Comparison of ENCODE assay signal across 8 cellular contexts in genomic region chr5:78984611-78985406, GRCh38. TPM values are rescaled to one million over a fixed set of nuclear protein-coding genes. Genes with fewer than 3 reads are reported as not detected.
DNase-seq lines count a peak whose midpoint lies in the region; ATAC-seq and TF ChIP-seq lines count a peak whose summit lies in the region.

Gene ARSB, minus strand, starts transcription at chr5:78985310. Its CDS starts 62 bp downstream, at chr5:78985248.

- no peaks in the 10 kb centered on the region for H3K9me3 ChIP-seq in liver (ENCODE audit: control insufficient read depth in 4 of 4, low read length in 3 of 4)

- ATAC-seq in GM19351 (IDR thresholded peaks at IDR 0.05; ENCODE audit: unreplicated experiment) (peak; percentile 45), HG03520 (IDR thresholded peaks at IDR 0.05; ENCODE audit: unreplicated experiment) (peak; percentile 38)

- peaks cover 0 to 37% (median 25%) of the 10 kb centered on the region in 4 donors for H3K4me1 ChIP-seq in liver (ENCODE audit: control insufficient read depth in 4 of 4, insufficient read depth in 4 of 4, low read length in 3 of 4)

- WGBS in liver: under 1% methylated on average over 112 of the region's 112 CpGs

- H3K27me3 ChIP-seq in liver (ENCODE audit: control insufficient read depth in 4 of 4, insufficient read depth in 4 of 4, low read length in 3 of 4): no peaks in the 10 kb centered on the region

- DNase-seq in C1 segment of cervical spinal cord (lab: John Stamatoyannopoulos, UW): peak; percentile 41 to 91 (median 81)
- DNase-seq in NCI-H69 (lab: John Stamatoyannopoulos, UW): peak; percentile 89
- DNase-seq in activated CD4-positive, alpha-beta T cell treated with anti-CD3 and anti-CD28 coated beads, Interleukin-2, amount 50 U/mL, for 4 hours: peak; percentile 62 to 67
- DNase-seq in dermis blood vessel endothelial cell: peak; percentile 86
- peak; percentile 77 for DNase-seq in stimulated activated CD4-positive, alpha-beta T cell treated with anti-CD3 and anti-CD28 coated beads, Interleukin-4, amount 100 ng/mL, for 4 hours

- TF ChIP-seq CTCF in liver (IDR thresholded peaks at IDR 0.05; ENCODE audit: low read depth, low read length, missing input control): peak; percentile 32

- H3K27ac ChIP-seq in liver (ENCODE audit: low read depth in 1 of 2, low read length in 2 of 2): peak within 1 kb of the TSS; percentile 88 to 94

- H3K36me3 ChIP-seq in liver (ENCODE audit: control insufficient read depth in 4 of 4, insufficient read depth in 3 of 4, low read depth in 1 of 4, low read length in 3 of 4): no peaks in the 10 kb centered on the region

- H3K9ac ChIP-seq in liver (ENCODE audit: low read depth in 1 of 2, low read length in 2 of 2): peak within 1 kb of the TSS; percentile 70 to 88

- H3K4me3 ChIP-seq in liver (ENCODE audit: low read depth in 1 of 3, low read length in 3 of 3): peak within 1 kb of the TSS; percentile 66 to 91 (median 74)

- TF ChIP-seq RAD21 in liver (IDR thresholded peaks at IDR 0.05): peak in 1 of 2 donors; percentile 39

TF ChIP-seq in liver, 16 proteins besides CTCF, POLR2A, EP300 and RAD21:
- peak; percentile 81 for TF ChIP-seq YY1 (IDR thresholded peaks at IDR 0.05)
- TF ChIP-seq EGR1 (IDR thresholded peaks at IDR 0.05; ENCODE audit: low read depth in 2 of 2): peak in 1 of 2 donors; percentile 43
- TF ChIP-seq GABPA (IDR thresholded peaks at IDR 0.05 in 1 of 2, conservative IDR thresholded peaks at IDR 0.05 in 1 of 2): no peak
- TF ChIP-seq FOXA1 (IDR thresholded peaks at IDR 0.05): no peak
- peak in 1 of 2 donors; percentile 19 for TF ChIP-seq RXRA (IDR thresholded peaks at IDR 0.05)
- TF ChIP-seq ATF3 (IDR thresholded peaks at IDR 0.05): no peak
- peak; percentile 32 for TF ChIP-seq TAF1 (conservative IDR thresholded peaks at IDR 0.05)
- TF ChIP-seq REST (IDR thresholded peaks at IDR 0.05): peak; percentile 12
- no peak for TF ChIP-seq HNF4G (IDR thresholded peaks at IDR 0.05)
- TF ChIP-seq MAX (IDR thresholded peaks at IDR 0.05): no peak
- TF ChIP-seq FOXA2 (IDR thresholded peaks at IDR 0.05): no peak
- no peak for TF ChIP-seq NR2F2 (IDR thresholded peaks at IDR 0.05)
- TF ChIP-seq HNF4A (conservative IDR thresholded peaks at IDR 0.05): peak in 1 of 2 donors; percentile 36
- no peak for TF ChIP-seq ZBTB33 (IDR thresholded peaks at IDR 0.05)
- no peak for TF ChIP-seq JUND (IDR thresholded peaks at IDR 0.05)
- no peak for TF ChIP-seq SP1 (IDR thresholded peaks at IDR 0.05)
TF ChIP-seq in liver: peak in this region for 6.

RNA-seq across cellular contexts. Expression of gene ARSB, which starts in this region (rescaled TPM):
- total RNA-seq in dermis blood vessel endothelial cell (15.7 and 17.9 TPM in 2 replicates), liver (10 to 100 TPM; 13.7 to 26.2 TPM)
- polyA plus RNA-seq in liver: 1 to 10 TPM; 3.5 to 3.7 TPM

Comparison
In these comparisons a context has a peak if more than half of its experiments do, and no peak if none do; other contexts are left out.
1. Peak in every context shown above with its lines: DNase-seq, ATAC-seq, H3K4me3 ChIP-seq and H3K27ac ChIP-seq.